17 cellular contexts compared by ENCODE assay signal in the genomic region with DNA sequence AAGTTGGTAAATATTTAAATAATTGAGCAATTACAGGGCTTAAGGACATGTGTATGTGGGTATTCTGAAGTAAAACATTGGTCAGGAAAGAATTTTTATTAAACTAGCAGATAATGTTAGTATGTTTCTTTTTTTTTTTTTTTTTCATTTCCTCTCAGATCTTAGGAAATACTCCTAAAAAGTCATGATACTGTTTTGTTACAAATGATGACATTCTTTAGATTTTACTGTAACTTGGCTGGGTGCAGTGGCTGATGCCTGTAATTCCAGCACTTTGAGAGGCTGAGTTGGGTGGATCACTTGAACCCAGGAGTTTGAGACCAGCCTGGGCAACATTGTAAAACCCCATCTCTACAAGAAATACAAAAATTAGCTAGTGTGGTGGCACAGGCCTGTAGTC. TPM values are rescaled to one million over a fixed set of nuclear protein-coding genes. Genes with fewer than 3 reads are reported as not detected.
DNase-seq lines count a peak whose midpoint lies in the region; ATAC-seq and TF ChIP-seq lines count a peak whose summit lies in the region.
"Had no signal": no experiment of that assay in that cellular context is flagged by ENCODE, and none has a peak within 500 bp of the region (broad histone marks: within the 10 kb centered on the region; RNA-seq: fewer than 3 reads in every experiment).

No MANE protein-coding gene starts in this region.

- H3K9me3 Mint-ChIP-seq in chondrocyte (ENCODE audit: low read depth) (no peaks in the 10 kb centered on the region), naive B cell (no peaks in the 10 kb centered on the region)
- H3K9me3 Mint-ChIP-seq: CD4-positive, alpha-beta T cell; H9 had no signal

- ATAC-seq in naive B cell (ENCODE audit: low read depth in 2 of 2) = no peak
- ATAC-seq in gastrocnemius medialis = no peak
- ATAC-seq in GM19463 (IDR thresholded peaks at IDR 0.05; ENCODE audit: unreplicated experiment) = no peak
- ATAC-seq: A549, K562 had no signal

- no peaks in the 10 kb centered on the region for H3K9me2 ChIP-seq in GM23248 (ENCODE audit: insufficient read depth)

- in situ Hi-C loops in GM23248 (cut with MboI) = no loop called here
- in situ Hi-C loops in gastrocnemius medialis (cut with MboI; ENCODE audit: low sequenced_read_pairs in 4 of 4) = no loop called here

- H3F3A ChIP-seq in GM23248 (ENCODE audit: insufficient read depth) = peaks cover 12% of the 10 kb centered on the region

- intact Hi-C loops in gastrocnemius medialis (cut with DNase I; ENCODE audit: low total_unique reads) = no loop called here

- H3K36me3 ChIP-seq in GM23248 (ENCODE audit: low read depth) (peaks cover 37% of the 10 kb centered on the region), gastrocnemius medialis (peaks cover 2 to 79% of the 10 kb centered on the region in 2 donors), BE2C (peaks cover 18% of the 10 kb centered on the region)

- H3K4me3 ChIP-seq in GM23248 (no peak overlapping the region), gastrocnemius medialis (no peak overlapping the region), BE2C (ENCODE audit: low read depth, low read length) (no peak overlapping the region)
- H3K4me3 ChIP-seq: A549, K562 had no signal

- no peak overlapping the region for H3K4me2 ChIP-seq in GM23248 (ENCODE audit: unreplicated experiment)
- H3K4me2 ChIP-seq: A549 had no signal

- H3K9ac ChIP-seq in GM23248 = no peak overlapping the region

- H3K4me1 ChIP-seq in GM23248 (ENCODE audit: insufficient read depth) (peaks cover 12% of the 10 kb centered on the region), gastrocnemius medialis (no peaks in the 10 kb centered on the region), BE2C (no peaks in the 10 kb centered on the region)
- H3K4me1 ChIP-seq: A549 had no signal

- H3K4me1 Mint-ChIP-seq in chondrocyte (ENCODE audit: low read depth) (peaks cover 3% of the 10 kb centered on the region), naive B cell (peaks cover 0 to 5% (median 3%) of the 10 kb centered on the region in 3 donors)
- H3K4me1 Mint-ChIP-seq: H9 had no signal

- no peaks in the 10 kb centered on the region for H3K27me3 Mint-ChIP-seq in chondrocyte (ENCODE audit: low read depth)
- no peaks in the 10 kb centered on the region for H3K27me3 Mint-ChIP-seq in naive B cell
- H3K27me3 Mint-ChIP-seq: CD4-positive, alpha-beta T cell had no signal

- no peaks in the 10 kb centered on the region for H3K79me2 ChIP-seq in GM23248 (ENCODE audit: insufficient read depth)

- no peak overlapping the region for H3K4me3 Mint-ChIP-seq in chondrocyte (ENCODE audit: unreplicated experiment)
- no peak overlapping the region for H3K4me3 Mint-ChIP-seq in naive B cell
- H3K4me3 Mint-ChIP-seq: CD4-positive, alpha-beta T cell; H9 had no signal

- H3K27ac ChIP-seq in GM23248 (peak overlapping the region; percentile 7; the same call in 1 of the 2 replicates), gastrocnemius medialis (no peak overlapping the region)
- H3K27ac ChIP-seq: A549, HL-60 had no signal

- TF ChIP-seq POLR2A in gastrocnemius medialis (IDR thresholded peaks at IDR 0.05) = no peak

- H3K36me3 Mint-ChIP-seq in chondrocyte (ENCODE audit: low read depth) = peaks cover 17% of the 10 kb centered on the region
- H3K36me3 Mint-ChIP-seq in naive B cell = peaks cover 16 to 21% of the 10 kb centered on the region in 2 donors

- no peak overlapping the region for H2AFZ ChIP-seq in GM23248

- TF ChIP-seq CTCF in chondrocyte (IDR thresholded peaks at IDR 0.05) = no peak
- TF ChIP-seq CTCF in gastrocnemius medialis (IDR thresholded peaks at IDR 0.05 in 4 of 5, conservative IDR thresholded peaks at IDR 0.05 in 1 of 5) = no peak
- TF ChIP-seq CTCF in BE2C (IDR thresholded peaks at IDR 0.05; ENCODE audit: low read depth, low read length) = no peak

- H3K9me3 ChIP-seq in GM23248 (ENCODE audit: low read depth) (no peaks in the 10 kb centered on the region), gastrocnemius medialis (no peaks in the 10 kb centered on the region), BE2C (no peaks in the 10 kb centered on the region)
- H3K9me3 ChIP-seq: A549 had no signal

- no peaks in the 10 kb centered on the region for H4K20me1 ChIP-seq in GM23248 (ENCODE audit: insufficient read depth)

- DNase-seq in GM23248 (peak; percentile 15), chondrocyte (ENCODE audit: low spot score) (no peak), fibroblast of peridontal ligament (ENCODE audit: extremely low read depth) (peak; percentile 43), naive B cell (no peak), NCI-H1105 treated with DMSO at 0.1 percent for 48 hours (lab: John Stamatoyannopoulos, UW) (no peak), gastrocnemius medialis (no peak), BE2C (no peak)
- DNase-seq: C1 segment of cervical spinal cord; Calu3; CD4-positive, alpha-beta T cell; DMS 273 treated with DMSO at 0.1 percent for 48 hours; GOT3; H9 had no signal

- H3K27ac Mint-ChIP-seq in chondrocyte (ENCODE audit: unreplicated experiment) = peak overlapping the region; percentile 27
- peak overlapping the region in 4 of 6 donors; percentile 24 to 47 (median 30) for H3K27ac Mint-ChIP-seq in naive B cell
- H3K27ac Mint-ChIP-seq: CD4-positive, alpha-beta T cell; H9 had no signal

- H3K27me3 ChIP-seq in GM23248 (replicated peaks; ENCODE audit: insufficient read depth) (no peaks in the 10 kb centered on the region), gastrocnemius medialis (no peaks in the 10 kb centered on the region), BE2C (no peaks in the 10 kb centered on the region)

RNA-seq across cellular contexts. Expression of gene CDC40, which starts 41.5 kb away (rescaled TPM):
- 18.8 and 21.1 TPM in 2 replicates for total RNA-seq in GM23248 (2014; rRNA removed; shearing (Covaris generic))
- 21.2 and 21.9 TPM in 2 replicates for polyA plus RNA-seq in GM23248 (2016; fragmentation: Nextera tagmentation; extraction: Ambion mirVana)
- 13.0 to 15.6 TPM (median 15.2 TPM) in 3 replicates for total RNA-seq in chondrocyte
- polyA plus RNA-seq in naive B cell (ENCODE audit: low read depth in 6 of 6) = 10 to 100 TPM; 36.8 to 56.8 (median 48.8) TPM
- 10 to 100 TPM; 14.6 to 19.7 (median 16.5) TPM for total RNA-seq in gastrocnemius medialis
- polyA plus RNA-seq in BE2C (2012; ENCODE audit: insufficient read depth, insufficient read length, low read depth) = 20.1 TPM

RNA-seq across cellular contexts. Expression of gene WASF1, which starts 42.3 kb away (rescaled TPM):
- 12.3 and 14.4 TPM in 2 replicates for total RNA-seq in GM23248 (2014; rRNA removed; shearing (Covaris generic))
- polyA plus RNA-seq in GM23248 (2016; fragmentation: Nextera tagmentation; extraction: Ambion mirVana) = 24.6 and 25.1 TPM in 2 replicates
- 13.7 to 22.9 TPM (median 20.3 TPM) in 3 replicates for total RNA-seq in chondrocyte
- 10 to 100 TPM in 3 of 6 donors, 1 to 10 TPM in 3; 6.9 to 21.6 (median 11.2) TPM for polyA plus RNA-seq in naive B cell (ENCODE audit: low read depth in 6 of 6)
- total RNA-seq in gastrocnemius medialis = 1 to 10 TPM in 2 of 4 donors, under 1 TPM in 2; 0.41 to 2.7 (median 1.4) TPM
- polyA plus RNA-seq in BE2C (2012; ENCODE audit: insufficient read depth, insufficient read length, low read depth) = 52.1 TPM

Comparison
In these comparisons a context has a peak if more than half of its experiments do, and no peak if none do; other contexts are left out.
1. DNase-seq: peak in GM23248 (single experiment) and fibroblast of peridontal ligament (single experiment); none in chondrocyte (single experiment), naive B cell (single experiment), NCI-H1105 treated with DMSO at 0.1 percent for 48 hours (single experiment), gastrocnemius medialis (0 of 2) and BE2C (single experiment).